ENCODE assay signal across 8 cellular contexts in the genomic region with DNA sequence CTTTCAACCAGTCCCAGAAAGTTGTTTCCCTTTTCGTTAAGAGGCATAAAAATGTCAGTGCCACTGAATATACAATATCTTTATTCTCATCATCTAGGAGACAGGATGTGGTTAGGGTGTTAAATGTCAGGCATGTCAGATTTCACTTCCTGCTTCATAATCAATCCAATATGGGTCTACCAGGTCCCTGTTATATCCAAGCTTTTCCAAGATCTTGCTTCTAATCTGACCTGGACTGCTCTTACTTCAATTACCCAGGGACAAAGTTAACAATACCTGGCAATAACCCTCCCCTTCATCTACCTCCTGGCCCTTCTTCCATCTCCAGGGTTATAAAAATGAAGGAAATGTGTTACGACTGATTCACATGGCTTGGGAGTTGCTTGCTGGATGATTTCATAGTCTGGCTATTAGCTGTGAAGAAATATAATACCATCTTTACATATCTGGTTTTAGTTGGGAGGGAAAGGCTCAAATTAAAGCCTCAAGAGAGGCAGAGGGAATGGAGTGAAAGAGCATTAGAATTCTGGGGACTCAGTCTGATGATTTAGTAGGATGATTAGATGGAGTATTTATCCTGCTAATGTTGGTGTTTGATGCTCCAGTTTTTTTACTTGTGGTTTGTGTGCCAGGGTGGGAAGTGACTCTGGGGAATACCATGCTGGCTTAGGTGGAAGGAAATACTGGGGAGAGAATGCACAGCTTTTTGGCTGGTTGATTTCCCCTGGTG.
DNase-seq lines count a peak whose midpoint lies in the region; ATAC-seq and TF ChIP-seq lines count a peak whose summit lies in the region.

No MANE protein-coding gene starts in this region.

- H3K4me3 ChIP-seq in choroid plexus epithelial cell (ENCODE audit: low read depth, low read length), result no peak overlapping the region
- H3K4me3 ChIP-seq in esophagus muscularis mucosa, result no peak overlapping the region
- no peak overlapping the region for H3K4me3 ChIP-seq in stomach

- peak; percentile 45 to 61 for ATAC-seq in activated T-cell treated with anti-CD3 and anti-CD28 coated beads, Interleukin-2, amount 50 U/mL, for 72 hours (replicated peaks in 1 of 2)
- no peak for ATAC-seq in GM18498 (IDR thresholded peaks at IDR 0.05; ENCODE audit: unreplicated experiment)

- TF ChIP-seq CTCF in choroid plexus epithelial cell (conservative IDR thresholded peaks at IDR 0.05; ENCODE audit: low read depth, low read length) (no peak), type B pancreatic cell (conservative IDR thresholded peaks at IDR 0.05) (no peak), esophagus muscularis mucosa (IDR thresholded peaks at IDR 0.05) (no peak), stomach (IDR thresholded peaks at IDR 0.05) (no peak)

- peak overlapping the region; percentile 70 to 77 for H3K4me3 Mint-ChIP-seq in activated T-cell treated with anti-CD3 and anti-CD28 coated beads, Interleukin-2, amount 50 U/mL, for 72 hours
- peak overlapping the region; percentile 17 for H3K4me3 Mint-ChIP-seq in type B pancreatic cell

- H3K27me3 Mint-ChIP-seq in activated T-cell treated with anti-CD3 and anti-CD28 coated beads, Interleukin-2, amount 50 U/mL, for 72 hours (ENCODE audit: low read depth), result no peaks in the 10 kb centered on the region
- no peaks in the 10 kb centered on the region for H3K27me3 Mint-ChIP-seq in type B pancreatic cell

- H3K27me3 ChIP-seq in esophagus muscularis mucosa, result no peaks in the 10 kb centered on the region
- no peaks in the 10 kb centered on the region for H3K27me3 ChIP-seq in stomach

- TF ChIP-seq POLR2A in esophagus muscularis mucosa (IDR thresholded peaks at IDR 0.05; ENCODE audit: low read depth) (no peak), stomach (IDR thresholded peaks at IDR 0.05) (no peak)

- H3K9me3 Mint-ChIP-seq in activated T-cell treated with anti-CD3 and anti-CD28 coated beads, Interleukin-2, amount 50 U/mL, for 72 hours, result no peaks in the 10 kb centered on the region
- H3K9me3 Mint-ChIP-seq in type B pancreatic cell, result no peaks in the 10 kb centered on the region

- H3K9me3 ChIP-seq in esophagus muscularis mucosa (no peaks in the 10 kb centered on the region), stomach (no peaks in the 10 kb centered on the region)

- peaks cover 0 to 2% of the 10 kb centered on the region in 2 donors for H3K36me3 Mint-ChIP-seq in activated T-cell treated with anti-CD3 and anti-CD28 coated beads, Interleukin-2, amount 50 U/mL, for 72 hours (ENCODE audit: insufficient read depth in 2 of 2)
- no peaks in the 10 kb centered on the region for H3K36me3 Mint-ChIP-seq in type B pancreatic cell

- WGBS in esophagus muscularis mucosa, result 42% methylated on average over 2 of the region's 2 CpGs
- WGBS in stomach, 5 donors, result 56 to 69% (median 58%) methylated on average over 2 of the region's 2 CpGs

- H3K4me1 Mint-ChIP-seq in activated T-cell treated with anti-CD3 and anti-CD28 coated beads, Interleukin-2, amount 50 U/mL, for 72 hours (ENCODE audit: low read depth), result peaks cover 72% of the 10 kb centered on the region
- peaks cover 22% of the 10 kb centered on the region for H3K4me1 Mint-ChIP-seq in type B pancreatic cell (ENCODE audit: unreplicated experiment)

- H3K4me1 ChIP-seq in esophagus muscularis mucosa (no peaks in the 10 kb centered on the region), stomach (no peaks in the 10 kb centered on the region)

- TF ChIP-seq EP300 in esophagus muscularis mucosa (IDR thresholded peaks at IDR 0.05), result no peak
- no peak for TF ChIP-seq EP300 in stomach (IDR thresholded peaks at IDR 0.05)

- H3K36me3 ChIP-seq in esophagus muscularis mucosa, result no peaks in the 10 kb centered on the region
- no peaks in the 10 kb centered on the region for H3K36me3 ChIP-seq in stomach

- H3K27ac Mint-ChIP-seq in activated T-cell treated with anti-CD3 and anti-CD28 coated beads, Interleukin-2, amount 50 U/mL, for 72 hours, result peak overlapping the region; percentile 83
- no peak overlapping the region for H3K27ac Mint-ChIP-seq in type B pancreatic cell

- intact Hi-C loops in esophagus muscularis mucosa (cut with DNase I), result no loop called here
- intact Hi-C loops in stomach (cut with DNase I; ENCODE audit: low total_unique reads), result no loop called here

- DNase-seq in activated T-cell treated with anti-CD3 and anti-CD28 coated beads, Interleukin-2, amount 50 U/mL, for 72 hours, result no peak
- no peak for DNase-seq in activated T-cell treated with anti-CD3 and anti-CD28 coated beads, Interleukin-2, amount 50 U/mL, for 1 hour
- DNase-seq in NCI-H2196 (lab: John Stamatoyannopoulos, UW; ENCODE audit: unreplicated experiment) (peak; percentile 21), choroid plexus epithelial cell (ENCODE audit: low read depth) (peak; percentile 78), type B pancreatic cell (ENCODE audit: extremely low spot score, unreplicated experiment) (no peak), esophagus muscularis mucosa (ENCODE audit: extremely low spot score) (no peak), stomach (no peak)

- H3K27ac ChIP-seq in esophagus muscularis mucosa (replicated peaks in 1 of 4) (no peak overlapping the region), stomach (no peak overlapping the region)

Comparison
In these comparisons a context has a peak if more than half of its experiments do, and no peak if none do; other contexts are left out.
1. DNase-seq: peak in NCI-H2196 (single experiment) and choroid plexus epithelial cell (single experiment); none in activated T-cell treated with anti-CD3 and anti-CD28 coated beads, Interleukin-2, amount 50 U/mL, for 72 hours (0 of 2), activated T-cell treated with anti-CD3 and anti-CD28 coated beads, Interleukin-2, amount 50 U/mL, for 1 hour (single experiment), type B pancreatic cell (single experiment), esophagus muscularis mucosa (single experiment) and stomach (single experiment).